In genomic region chr3:53056442-53056841, GRCh38 we compare ENCODE assay signal across 12 cellular contexts. TPM values are rescaled to one million over a fixed set of nuclear protein-coding genes. Genes with fewer than 3 reads are reported as not detected.
DNase-seq lines count a peak whose midpoint lies in the region; ATAC-seq and TF ChIP-seq lines count a peak whose summit lies in the region.
"Had no signal": no experiment of that assay in that cellular context is flagged by ENCODE, and none has a peak within 500 bp of the region (broad histone marks: within the 10 kb centered on the region; RNA-seq: fewer than 3 reads in every experiment).

No MANE protein-coding gene starts in this region.

- H3K4me1 Mint-ChIP-seq in glutamatergic neuron (ENCODE audit: low read depth, unreplicated experiment): no peaks in the 10 kb centered on the region
- H3K4me1 Mint-ChIP-seq: central memory CD8-positive, alpha-beta T cell had no signal

- H3K36me3 Mint-ChIP-seq in glutamatergic neuron (ENCODE audit: unreplicated experiment): no peaks in the 10 kb centered on the region

- no peaks in the 10 kb centered on the region for H3K9me3 Mint-ChIP-seq in glutamatergic neuron (ENCODE audit: unreplicated experiment)
- H3K9me3 Mint-ChIP-seq: central memory CD8-positive, alpha-beta T cell had no signal

- POLR2A ChIA-PET in AG04450 (lab: Yijun Ruan, JAX): interaction anchor here (0.6 kb wide), 1 partner anchor 118 kb away, joined by 4 read pairs; no protein-coding TSS in a partner anchor

- H3K27ac ChIP-seq in AG04450 (ENCODE audit: low read depth, low read length): no peak overlapping the region
- H3K27ac ChIP-seq in gastroesophageal sphincter: no peak overlapping the region

- no peaks in the 10 kb centered on the region for H3K36me3 ChIP-seq in gastroesophageal sphincter

- peak; percentile 44 for TF ChIP-seq CTCF in AG04450 (IDR thresholded peaks at IDR 0.05; ENCODE audit: low read depth, low read length)
- peak; percentile 40; the same call in 1 of the 2 replicates for TF ChIP-seq CTCF in GM12875 (IDR thresholded peaks at IDR 0.05; ENCODE audit: borderline replicate concordance, insufficient read depth, low read depth, low read length)
- peak; percentile 21 for TF ChIP-seq CTCF in foreskin fibroblast (IDR thresholded peaks at IDR 0.05; ENCODE audit: low read depth, low read length)
- no peak for TF ChIP-seq CTCF in glutamatergic neuron (IDR thresholded peaks at IDR 0.05; ENCODE audit: partially characterized antibody, unreplicated experiment)
- no peak for TF ChIP-seq CTCF in gastroesophageal sphincter (IDR thresholded peaks at IDR 0.05)

- H3K4me3 Mint-ChIP-seq in glutamatergic neuron (ENCODE audit: unreplicated experiment): no peak overlapping the region
- H3K4me3 Mint-ChIP-seq: central memory CD8-positive, alpha-beta T cell had no signal

- H3K27me3 ChIP-seq in AG04450 (ENCODE audit: control insufficient read depth, insufficient read depth, low read length) (peaks cover 2% of the 10 kb centered on the region), gastroesophageal sphincter (no peaks in the 10 kb centered on the region)

- TF ChIP-seq POLR2A in gastroesophageal sphincter (IDR thresholded peaks at IDR 0.05): no peak

- no peak for DNase-seq in AG04450 (ENCODE audit: low read depth, low spot score)
- DNase-seq in RPMI7951 (ENCODE audit: low read depth): peak; percentile 38
- no peak for DNase-seq in foreskin fibroblast
- DNase-seq in glutamatergic neuron: no peak
- DNase-seq: GF-D8; NCI-H2029; stimulated activated CD4-positive, alpha-beta T cell treated with anti-CD3 and anti-CD28 coated beads, Interleukin-4, amount 100 ng/mL, for 1 hour had no signal

- no peaks in the 10 kb centered on the region for H3K9me3 ChIP-seq in AG04450 (ENCODE audit: control insufficient read depth, insufficient read depth, low read length)
- H3K9me3 ChIP-seq in gastroesophageal sphincter: no peaks in the 10 kb centered on the region

- peaks cover 2% of the 10 kb centered on the region for H3K27me3 Mint-ChIP-seq in glutamatergic neuron (ENCODE audit: unreplicated experiment)
- H3K27me3 Mint-ChIP-seq: central memory CD8-positive, alpha-beta T cell had no signal

- H3K4me3 ChIP-seq in AG04450 (ENCODE audit: low read depth, low read length) (no peak overlapping the region), GM12875 (ENCODE audit: low read depth, low read length) (no peak overlapping the region), foreskin fibroblast (ENCODE audit: low read depth in 1 of 2, low read length in 2 of 2) (no peak overlapping the region), gastroesophageal sphincter (no peak overlapping the region)

- no peak for ATAC-seq in HG03457 (IDR thresholded peaks at IDR 0.05; ENCODE audit: unreplicated experiment)
- no peak for ATAC-seq in GM19023 (IDR thresholded peaks at IDR 0.05; ENCODE audit: unreplicated experiment)
- no peak for ATAC-seq in gastroesophageal sphincter

- 40 to 100% methylated on average over 1 of the region's 2 CpGs for WGBS in gastroesophageal sphincter (ENCODE audit: low coverage in 1 of 2), 2 donors

- H3K27ac Mint-ChIP-seq in glutamatergic neuron (ENCODE audit: unreplicated experiment): no peak overlapping the region

- no peak for TF ChIP-seq EP300 in gastroesophageal sphincter (IDR thresholded peaks at IDR 0.05)

- CTCF ChIA-PET in AG04450 (lab: Charles Lee): no interaction called here

- H3K4me1 ChIP-seq in gastroesophageal sphincter: no peaks in the 10 kb centered on the region

RNA-seq across cellular contexts. Expression of gene SFMBT1, which starts 10.6 kb away (rescaled TPM):
- polyA plus RNA-seq in AG04450 (2011; rRNA removed): 1.6 and 2.0 TPM in 2 replicates
- 3.8 and 4.0 TPM in 2 replicates for polyA minus RNA-seq in AG04450 (2011; rRNA and poly(A)+ RNA removed)
- 9.3 and 15.6 TPM in 2 replicates for total RNA-seq in RPMI7951 (2014; rRNA removed; shearing (Covaris generic))
- total RNA-seq in glutamatergic neuron (ENCODE audit: unreplicated experiment) (6.5 TPM), gastroesophageal sphincter (10 to 100 TPM; 21.3 to 31.6 (median 21.5) TPM)

Comparison
In these comparisons a context has a peak if more than half of its experiments do, and no peak if none do; other contexts are left out.
1. CTCF ChIP-seq: peak in AG04450 (single experiment), GM12875 (single experiment) and foreskin fibroblast (single experiment); none in glutamatergic neuron (single experiment) and gastroesophageal sphincter (0 of 4).